In the genomic region with DNA sequence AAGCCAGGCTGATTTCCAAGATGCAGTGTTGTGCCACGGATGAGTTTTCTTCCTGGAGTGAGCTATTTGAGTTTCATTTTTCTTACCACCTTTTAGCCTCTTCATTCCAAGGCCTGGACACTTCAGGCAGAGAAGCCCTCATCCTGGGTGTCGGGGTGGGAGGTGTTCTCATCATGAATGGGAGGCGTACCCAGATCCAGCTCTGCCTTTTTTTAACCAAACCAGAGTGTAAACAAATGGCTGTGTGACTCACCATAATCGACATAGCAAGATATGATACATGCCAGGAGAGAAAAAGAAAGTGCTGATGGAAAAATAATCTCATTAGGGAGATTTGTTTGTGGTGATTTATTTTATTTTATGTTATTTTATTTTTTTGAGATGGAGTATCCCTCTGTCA, we compare ENCODE assay signal across 9 cellular contexts.
DNase-seq lines count a peak whose midpoint lies in the region; ATAC-seq and TF ChIP-seq lines count a peak whose summit lies in the region.
"Had no signal": no experiment of that assay in that cellular context is flagged by ENCODE, and none has a peak within 500 bp of the region (broad histone marks: within the 10 kb centered on the region; RNA-seq: fewer than 3 reads in every experiment).

No MANE protein-coding gene starts in this region.

- peak; percentile 43 for DNase-seq in AG09309 (ENCODE audit: low read depth)
- DNase-seq in HK-2 (ENCODE audit: unreplicated experiment) = peak; percentile 43
- no peak for DNase-seq in T-helper 17 cell
- DNase-seq in dorsolateral prefrontal cortex = no peak
- DNase-seq in naive thymus-derived CD4-positive, alpha-beta T cell = peak in 5 of 9 donors; percentile 13 to 62 (median 29)
- no peak for DNase-seq in middle frontal gyrus (ENCODE audit: extremely low spot score, low spot score)
- DNase-seq in glutamatergic neuron = no peak

- TF ChIP-seq CTCF in AG09309 (IDR thresholded peaks at IDR 0.05; ENCODE audit: control insufficient read depth, insufficient read depth, low read depth, low read length, missing control alignments) = no peak
- TF ChIP-seq CTCF in dorsolateral prefrontal cortex (IDR thresholded peaks at IDR 0.05 in 54 of 56, conservative IDR thresholded peaks at IDR 0.05 in 2 of 56; ENCODE audit: low read depth in 1 of 56, partially characterized antibody in 56 of 56) = no peak
- TF ChIP-seq CTCF in glutamatergic neuron (IDR thresholded peaks at IDR 0.05; ENCODE audit: partially characterized antibody, unreplicated experiment) = no peak

- H3K4me1 Mint-ChIP-seq in T-helper 17 cell = peaks cover 65% of the 10 kb centered on the region
- peaks cover 43 to 95% (median 75%) of the 10 kb centered on the region in 7 donors for H3K4me1 Mint-ChIP-seq in naive thymus-derived CD4-positive, alpha-beta T cell
- peaks cover 7% of the 10 kb centered on the region for H3K4me1 Mint-ChIP-seq in glutamatergic neuron (ENCODE audit: low read depth, unreplicated experiment)

- H3K27ac ChIP-seq in dorsolateral prefrontal cortex = peak overlapping the region in 37 of 59 donors; percentile 5 to 83 (median 36)
- peak overlapping the region; percentile 74 for H3K27ac ChIP-seq in naive thymus-derived CD4-positive, alpha-beta T cell (ENCODE audit: low read depth, low read length)

- H3K27ac Mint-ChIP-seq in T-helper 17 cell (peak overlapping the region; percentile 99), glutamatergic neuron (ENCODE audit: unreplicated experiment) (no peak overlapping the region)
- peak overlapping the region; percentile 96 to 99 (median 99) for H3K27ac Mint-ChIP-seq in naive thymus-derived CD4-positive, alpha-beta T cell

- H3K4me3 ChIP-seq in AG09309 (ENCODE audit: control insufficient read depth, low read depth, low read length) = no peak overlapping the region; the same call in 1 of the 2 replicates
- H3K4me3 ChIP-seq in dorsolateral prefrontal cortex = peak overlapping the region in 2 of 59 donors; percentile 5 to 16
- H3K4me3 ChIP-seq in naive thymus-derived CD4-positive, alpha-beta T cell (ENCODE audit: low read length) = peak overlapping the region; percentile 40
- H3K4me3 ChIP-seq: HAP-1 had no signal

- H3K4me3 Mint-ChIP-seq in T-helper 17 cell = peak overlapping the region; percentile 84
- peak overlapping the region; percentile 75 to 96 (median 86) for H3K4me3 Mint-ChIP-seq in naive thymus-derived CD4-positive, alpha-beta T cell
- no peak overlapping the region for H3K4me3 Mint-ChIP-seq in glutamatergic neuron (ENCODE audit: unreplicated experiment)

- H3K4me1 ChIP-seq in naive thymus-derived CD4-positive, alpha-beta T cell (ENCODE audit: control insufficient read depth in 2 of 2, insufficient read depth in 2 of 2, low read length in 2 of 2) = peaks cover 49 to 63% of the 10 kb centered on the region in 2 donors

- no peaks in the 10 kb centered on the region for H3K27me3 ChIP-seq in dorsolateral prefrontal cortex
- H3K27me3 ChIP-seq in naive thymus-derived CD4-positive, alpha-beta T cell (ENCODE audit: control insufficient read depth in 2 of 2, insufficient read depth in 2 of 2, low read length in 2 of 2) = no peaks in the 10 kb centered on the region

- H3K36me3 ChIP-seq in naive thymus-derived CD4-positive, alpha-beta T cell (ENCODE audit: control insufficient read depth in 2 of 3, insufficient read depth in 3 of 3, low read length in 3 of 3) = no peaks in the 10 kb centered on the region
- H3K36me3 ChIP-seq: HAP-1 had no signal

- H3K27me3 Mint-ChIP-seq in T-helper 17 cell (no peaks in the 10 kb centered on the region), glutamatergic neuron (ENCODE audit: unreplicated experiment) (peaks cover 4% of the 10 kb centered on the region)
- no peaks in the 10 kb centered on the region for H3K27me3 Mint-ChIP-seq in naive thymus-derived CD4-positive, alpha-beta T cell

- no peaks in the 10 kb centered on the region for H3K36me3 Mint-ChIP-seq in T-helper 17 cell (ENCODE audit: low read depth)
- H3K36me3 Mint-ChIP-seq in naive thymus-derived CD4-positive, alpha-beta T cell = peaks cover 0 to 5% (median 0%) of the 10 kb centered on the region in 5 donors
- H3K36me3 Mint-ChIP-seq in glutamatergic neuron (ENCODE audit: unreplicated experiment) = peaks cover 5% of the 10 kb centered on the region

- ATAC-seq in T-helper 17 cell (peak; percentile 27), GM21786 (IDR thresholded peaks at IDR 0.05; ENCODE audit: unreplicated experiment) (no peak)
- no peak for ATAC-seq in naive thymus-derived CD4-positive, alpha-beta T cell

- intact Hi-C loops in dorsolateral prefrontal cortex (cut with DNase I) = no loop called here
- intact Hi-C loops in naive thymus-derived CD4-positive, alpha-beta T cell (cut with micrococcal nuclease) = loop anchor here (2.0 to 10.0 kb wide), 4 partner anchors 258 to 1889 kb away; partner anchors contain the start of genes DNAAF2 (in 1 of the 2), GNG2 (in 1 of the 2), MAP4K5 (in 1 of the 2) and SOS2 (in 1 of the 2)

- CTCF ChIA-PET in naive thymus-derived CD4-positive, alpha-beta T cell (lab: Charles Lee) = interaction anchor here (0.8 to 4.0 kb wide), 8 partner anchors 9 to 110 kb away, joined by 3 to 39 read pairs (median 3); no protein-coding TSS in a partner anchor

- H3K9me3 Mint-ChIP-seq in naive thymus-derived CD4-positive, alpha-beta T cell = peaks cover 0 to 4% (median 0%) of the 10 kb centered on the region in 11 donors
- H3K9me3 Mint-ChIP-seq in glutamatergic neuron (ENCODE audit: unreplicated experiment) = peaks cover 1% of the 10 kb centered on the region

- POLR2A ChIA-PET in naive thymus-derived CD4-positive, alpha-beta T cell (lab: Charles Lee) = interaction anchor here (0.6 to 11.1 kb wide), 23 partner anchors 11 to 124 kb away, joined by 3 to 214 read pairs (median 12); partner anchors contain the start of gene ARF6

- H3K9me3 ChIP-seq in T-helper 17 cell (ENCODE audit: control insufficient read depth, low read length, poor library complexity, severe bottlenecking) = no peaks in the 10 kb centered on the region
- H3K9me3 ChIP-seq in naive thymus-derived CD4-positive, alpha-beta T cell (ENCODE audit: control insufficient read depth in 2 of 3, low read length in 3 of 3) = no peaks in the 10 kb centered on the region
- H3K9me3 ChIP-seq: HAP-1 had no signal

Comparison
In these comparisons a context has a peak if more than half of its experiments do, and no peak if none do; other contexts are left out.
1. DNase-seq: peak in AG09309 (single experiment), HK-2 (single experiment) and naive thymus-derived CD4-positive, alpha-beta T cell (5 of 9); none in T-helper 17 cell (0 of 3), dorsolateral prefrontal cortex (0 of 10), middle frontal gyrus (single experiment) and glutamatergic neuron (single experiment).
2. intact Hi-C loops: an anchor here in naive thymus-derived CD4-positive, alpha-beta T cell (2.0 to 10.0 kb wide); none called in dorsolateral prefrontal cortex.